Comparison of ENCODE assay signal across 1 cellular context in genomic region chr1:197876894-197877293, GRCh38.
TF ChIP-seq lines count a peak whose summit lies in the region.

No MANE protein-coding gene starts in this region.

TF ChIP-seq in K562, 482 proteins besides CTCF, POLR2A, EP300 and RAD21 (continued from another document):
- no peak for TF ChIP-seq MGA (IDR thresholded peaks at IDR 0.05)
